In the genomic region with DNA sequence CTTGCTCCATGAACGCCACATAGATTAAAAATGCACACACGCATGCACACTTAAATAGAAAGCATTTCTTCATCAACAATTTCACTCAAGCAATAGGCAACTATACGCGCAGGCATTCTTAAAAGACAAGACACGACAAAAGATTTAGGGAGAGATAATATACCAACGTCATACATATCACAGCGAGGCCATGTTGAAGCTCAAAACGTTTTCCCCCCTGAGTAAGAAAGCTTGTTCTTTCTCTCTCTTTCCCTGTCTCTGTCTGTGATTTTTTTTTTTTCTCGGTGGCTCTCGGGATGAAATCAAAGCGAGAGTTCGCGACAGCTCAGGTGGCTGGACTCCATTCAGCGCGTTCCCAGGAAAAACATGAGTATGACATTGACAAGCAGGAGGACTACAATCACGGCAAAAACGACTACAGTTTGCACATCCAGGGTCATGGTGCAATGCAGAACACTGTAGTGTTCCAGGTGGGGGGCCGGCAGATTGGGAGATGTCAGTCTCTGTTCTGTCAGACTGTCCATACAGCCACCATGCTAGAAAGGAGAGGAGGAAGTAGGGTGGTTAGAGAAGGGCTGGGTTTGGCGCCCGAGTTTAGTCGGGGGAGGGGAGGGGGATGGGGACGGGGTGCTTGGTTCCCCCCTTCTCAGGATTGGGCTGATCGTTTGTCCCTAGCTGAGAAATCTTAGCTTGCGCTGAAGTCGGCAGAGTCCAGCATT, we compare ENCODE assay signal across 8 cellular contexts. TPM values are rescaled to one million over a fixed set of nuclear protein-coding genes. Genes with fewer than 3 reads are reported as not detected.
DNase-seq lines count a peak whose midpoint lies in the region; ATAC-seq, FAIRE-seq and TF ChIP-seq lines count a peak whose summit lies in the region.

No MANE protein-coding gene starts in this region.

- peaks cover 2% of the 10 kb centered on the region for H3K36me3 Mint-ChIP-seq in T-helper 2 cell treated with Interferon-gamma antibody and Interleukin-4, amounts not matched to agents 5 μg/mL and 100 μg/mL, for 36 hours (ENCODE audit: low read depth)

- H3K27me3 ChIP-seq in testis: no peaks in the 10 kb centered on the region

- H3K4me1 ChIP-seq in mesodermal cell (ENCODE audit: control insufficient read depth, insufficient read depth, low read length, poor library complexity, severe bottlenecking) (peaks cover 8% of the 10 kb centered on the region), testis (no peaks in the 10 kb centered on the region)

- FAIRE-seq in colon (lab: Jason Lieb, UNC): peak; percentile 81

- intact Hi-C loops in testis (cut with DNase I; ENCODE audit: low total_unique reads): no loop called here

- peak overlapping the region; percentile 99 for H3K27ac Mint-ChIP-seq in T-helper 2 cell treated with Interferon-gamma antibody and Interleukin-4, amounts not matched to agents 5 μg/mL and 100 μg/mL, for 36 hours

- no peaks in the 10 kb centered on the region for H3K9me3 ChIP-seq in mesodermal cell (ENCODE audit: control insufficient read depth, low read length)
- H3K9me3 ChIP-seq in testis: no peaks in the 10 kb centered on the region

- no peaks in the 10 kb centered on the region for H3K27me3 Mint-ChIP-seq in T-helper 2 cell treated with Interferon-gamma antibody and Interleukin-4, amounts not matched to agents 5 μg/mL and 100 μg/mL, for 36 hours (ENCODE audit: low read depth)

- H3K9me3 Mint-ChIP-seq in T-helper 2 cell treated with Interferon-gamma antibody and Interleukin-4, amounts not matched to agents 5 μg/mL and 100 μg/mL, for 36 hours: no peaks in the 10 kb centered on the region

- no peak for TF ChIP-seq CTCF in testis (IDR thresholded peaks at IDR 0.05)

- H3K36me3 ChIP-seq in mesodermal cell (ENCODE audit: control insufficient read depth, insufficient read depth, low read length) (no peaks in the 10 kb centered on the region), testis (ENCODE audit: low read depth, missing control alignments) (no peaks in the 10 kb centered on the region)

- H3K4me3 ChIP-seq in mesodermal cell (ENCODE audit: extremely low read depth, insufficient read depth, low read length, poor library complexity, severe bottlenecking) (peak overlapping the region; percentile 54), testis (peak overlapping the region; percentile 57 to 72)

- WGBS in mesodermal cell (ENCODE audit: insufficient coverage in 2 of 2), 2 experiments: 0 to 4% methylated on average over 4 to 11 of the region's 25 CpGs
- 2 to 3% methylated on average over 24 of the region's 25 CpGs for WGBS in testis, 2 donors

- TF ChIP-seq POLR2A in testis (IDR thresholded peaks at IDR 0.05): no peak

- ATAC-seq in GM18907 (IDR thresholded peaks at IDR 0.05; ENCODE audit: unreplicated experiment) (peak; percentile 50), HG03280 (IDR thresholded peaks at IDR 0.05; ENCODE audit: unreplicated experiment) (peak; percentile 28), GM18517 (IDR thresholded peaks at IDR 0.05; ENCODE audit: unreplicated experiment) (no peak)

- peaks cover 31% of the 10 kb centered on the region for H3K4me1 Mint-ChIP-seq in T-helper 2 cell treated with Interferon-gamma antibody and Interleukin-4, amounts not matched to agents 5 μg/mL and 100 μg/mL, for 36 hours (ENCODE audit: low read depth)

- H3K4me3 Mint-ChIP-seq in T-helper 2 cell treated with Interferon-gamma antibody and Interleukin-4, amounts not matched to agents 5 μg/mL and 100 μg/mL, for 36 hours: peak overlapping the region; percentile 95

- DNase-seq in A172 (ENCODE audit: low spot score): peak; percentile 2
- peak; percentile 4 for DNase-seq in T-helper 2 cell treated with Interferon-gamma antibody and Interleukin-4, amounts not matched to agents 5 μg/mL and 100 μg/mL, for 36 hours (ENCODE audit: low spot score)
- no peak for DNase-seq in testis

- peak overlapping the region; percentile 86 for H3K27ac ChIP-seq in mesodermal cell (ENCODE audit: low read depth, low read length, severe bottlenecking)
- peak overlapping the region; percentile 88 to 89 for H3K27ac ChIP-seq in testis

RNA-seq across cellular contexts. Expression of a gene that starts 30.7 kb away (rescaled TPM):
- 7.5 and 8.0 TPM in 2 replicates for total RNA-seq in A172 (2014; rRNA removed; shearing (Covaris generic))
- 31.6 TPM for polyA plus RNA-seq in mesodermal cell (2013, experiment 1 of 2)
- 26.6 TPM for polyA plus RNA-seq in mesodermal cell (2013, experiment 2 of 2)
- total RNA-seq in testis: 10 to 100 TPM; 13.1 to 18.1 TPM
- 9.6 TPM for polyA plus RNA-seq in testis (ENCODE audit: insufficient read depth, low read depth, low replicate concordance)
